Comparison of ENCODE assay signal across 14 cellular contexts in the genomic region with DNA sequence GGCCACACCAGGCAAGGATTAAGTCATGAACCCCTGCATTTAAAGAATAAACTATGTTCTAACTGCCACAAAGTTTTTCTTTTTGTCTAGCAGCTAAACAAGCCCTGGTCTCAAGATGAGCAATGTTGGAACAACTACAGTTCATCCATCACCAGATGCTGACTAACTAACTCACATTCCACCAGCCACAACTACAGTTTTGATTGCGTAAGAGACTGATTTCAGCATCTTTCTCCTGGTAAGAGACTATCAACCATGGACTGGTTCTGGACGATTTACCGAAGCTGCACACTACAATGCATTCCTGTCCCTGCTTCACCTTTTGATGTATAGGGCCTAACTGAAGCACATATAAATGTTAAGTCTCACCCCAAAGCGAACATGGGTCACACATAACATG. TPM values are rescaled to one million over a fixed set of nuclear protein-coding genes. Genes with fewer than 3 reads are reported as not detected.
DNase-seq lines count a peak whose midpoint lies in the region; ATAC-seq and TF ChIP-seq lines count a peak whose summit lies in the region.
"Had no signal": no experiment of that assay in that cellular context is flagged by ENCODE, and none has a peak within 500 bp of the region (broad histone marks: within the 10 kb centered on the region; RNA-seq: fewer than 3 reads in every experiment).

No MANE protein-coding gene starts in this region.

- POLR2A ChIA-PET in AG04449 (lab: Yijun Ruan, JAX): no interaction called here

- H3K4me3 ChIP-seq in AG04449 (ENCODE audit: low read depth, low read length): no peak overlapping the region
- H3K4me3 ChIP-seq in fibroblast of villous mesenchyme (ENCODE audit: low read depth, low read length): no peak overlapping the region
- no peak overlapping the region for H3K4me3 ChIP-seq in aorta (ENCODE audit: low read length in 2 of 2)
- H3K4me3 ChIP-seq: body of pancreas, ovary had no signal

- intact Hi-C loops in aorta (cut with DNase I): no loop called here

- WGBS in aorta, 2 donors: 77 to 81% methylated on average over 4 of the region's 4 CpGs

- H3K4me1 ChIP-seq in aorta (ENCODE audit: control insufficient read depth in 1 of 2, insufficient read depth in 2 of 2, low read length in 2 of 2): no peaks in the 10 kb centered on the region
- H3K4me1 ChIP-seq: body of pancreas had no signal

- H3K9me3 ChIP-seq in aorta (ENCODE audit: control insufficient read depth, low read length): peaks cover 4% of the 10 kb centered on the region
- H3K9me3 ChIP-seq: body of pancreas, ovary had no signal

- CTCF ChIA-PET in AG04449 (lab: Yijun Ruan, JAX): no interaction called here

- no peak overlapping the region for H3K27ac ChIP-seq in aorta (ENCODE audit: low read depth in 1 of 2, low read length in 2 of 2)
- H3K27ac ChIP-seq: body of pancreas, ovary had no signal

- H3K36me3 ChIP-seq in aorta (ENCODE audit: control insufficient read depth in 1 of 2, insufficient read depth in 2 of 2, low read length in 1 of 2): no peaks in the 10 kb centered on the region
- H3K36me3 ChIP-seq: ovary had no signal

- DNase-seq in AG04449 (ENCODE audit: low read depth, low spot score) (peak; percentile 38), HT1080 (ENCODE audit: low read depth) (peak; percentile 7), SKM-1 (lab: John Stamatoyannopoulos, UW; ENCODE audit: unreplicated experiment) (peak; percentile 54), fibroblast of villous mesenchyme (ENCODE audit: low read depth) (peak; percentile 14), iPS-NIHi7 (ENCODE audit: extremely low spot score) (no peak), GM19240 (ENCODE audit: insufficient read length, low spot score) (no peak), aorta (no peak), NCI-H524 (lab: John Stamatoyannopoulos, UW) (no peak)
- DNase-seq: activated CD4-positive, alpha-beta T cell treated with anti-CD3 and anti-CD28 coated beads, Interleukin-2, amount 50 U/mL, for 1 hour; body of pancreas; immature natural killer cell; NCI-H1105 treated with DMSO at 0.1 percent for 48 hours; ovary had no signal

- no peak for TF ChIP-seq CTCF in AG04449 (IDR thresholded peaks at IDR 0.05; ENCODE audit: insufficient read depth, low read length, missing control alignments)
- TF ChIP-seq CTCF in fibroblast of villous mesenchyme (IDR thresholded peaks at IDR 0.05; ENCODE audit: insufficient read depth, low read depth, low read length): no peak

- ATAC-seq in aorta (ENCODE audit: low FRiP score): no peak
- ATAC-seq: body of pancreas had no signal

- peaks cover 0 to under 1% of the 10 kb centered on the region in 2 donors for H3K27me3 ChIP-seq in aorta (ENCODE audit: control insufficient read depth in 1 of 2, insufficient read depth in 2 of 2, low read length in 1 of 2)
- H3K27me3 ChIP-seq: body of pancreas, ovary had no signal

RNA-seq across cellular contexts. Expression of gene F13A1, which starts 43.0 kb away (rescaled TPM):
- not detected in 2 replicates for total RNA-seq in HT1080 (2014; rRNA removed; shearing (Covaris generic))
- polyA plus RNA-seq in HT1080 (2015; cell fraction: cytosol; rRNA removed): not detected in 2 replicates
- not detected in 2 replicates for polyA plus RNA-seq in HT1080 (2015; cell fraction: nucleus; rRNA removed)
- total RNA-seq in fibroblast of villous mesenchyme: under 0.01 TPM in 1 of 2 replicates, not detected in the other
- 100 to 1,000 TPM; 160 to 421 TPM for total RNA-seq in aorta
- 10 to 100 TPM; 16.8 to 84.6 TPM for polyA plus RNA-seq in aorta
- total RNA-seq: T-helper 2 cell treated with Interferon-gamma antibody and Interleukin-4, amounts not matched to agents 100 ng/mL and 5 ng/mL, for 36 hours had no signal

Comparison
In these comparisons a context has a peak if more than half of its experiments do, and no peak if none do; other contexts are left out.
1. DNase-seq: peak in AG04449 (single experiment), HT1080 (single experiment), SKM-1 (single experiment) and fibroblast of villous mesenchyme (single experiment); none in iPS-NIHi7 (single experiment), GM19240 (single experiment), aorta (0 of 2) and NCI-H524 (0 of 2).
2. RNA of gene F13A1, which starts 43.0 kb away (total RNA-seq): 160 to 421 TPM in aorta; not detected in HT1080 and under 0.01 TPM in fibroblast of villous mesenchyme; every median in the first group is over 100 times any median in the second.